In the genomic region with DNA sequence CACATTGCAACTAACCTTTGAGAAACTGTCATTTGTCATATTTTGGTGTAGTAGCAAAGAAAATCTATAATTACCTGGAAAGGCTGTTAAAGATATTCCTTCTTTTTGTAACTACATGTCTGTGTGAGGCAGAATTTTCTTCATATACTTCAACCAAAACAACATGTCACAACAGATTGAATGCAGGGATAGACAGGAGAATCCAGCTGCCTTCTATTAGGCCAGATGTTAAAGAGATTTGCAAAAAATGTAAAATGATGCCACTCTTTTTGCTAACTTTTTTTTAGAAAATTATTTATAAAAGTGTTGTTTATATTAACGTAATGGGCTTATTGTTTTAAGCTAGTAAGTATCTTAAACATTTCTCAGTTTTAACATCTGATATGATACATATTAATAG, we compare ENCODE assay signal across 24 cellular contexts. TPM values are rescaled to one million over a fixed set of nuclear protein-coding genes. Genes with fewer than 3 reads are reported as not detected.
DNase-seq lines count a peak whose midpoint lies in the region; ATAC-seq, FAIRE-seq and TF ChIP-seq lines count a peak whose summit lies in the region.
"Had no signal": no experiment of that assay in that cellular context is flagged by ENCODE, and none has a peak within 500 bp of the region (broad histone marks: within the 10 kb centered on the region; RNA-seq: fewer than 3 reads in every experiment).

No MANE protein-coding gene starts in this region.

- no peak overlapping the region for H3K4me2 ChIP-seq in K562 (ENCODE audit: insufficient read depth, low read length)
- H3K4me2 ChIP-seq: smooth muscle cell had no signal

- POLR2A ChIA-PET in activated CD8-positive, alpha-beta T cell treated with anti-CD3 and anti-CD28 coated beads for 36 hours (lab: Charles Lee), result interaction anchor here (10.2 kb wide), 1 partner anchor 9 kb away, joined by 135 read pairs; a partner anchor contains a TSS
- POLR2A ChIA-PET in activated CD8-positive, alpha-beta T cell treated with anti-CD3 and anti-CD28 coated beads, Interleukin-2, amount 10 ng/mL, durations not matched to agents 7 days and 5 days (lab: Charles Lee), result interaction anchor here (10.0 kb wide), 1 partner anchor 9 kb away, joined by 77 read pairs; no protein-coding TSS in a partner anchor
- POLR2A ChIA-PET in K562 (lab: Yijun Ruan, JAX), result interaction anchor here (0.6 to 2.5 kb wide), 5 partner anchors 8 to 513 kb away, joined by 3 to 10 read pairs (median 3); no protein-coding TSS in a partner anchor

- no peak for ATAC-seq in activated CD8-positive, alpha-beta T cell treated with anti-CD3 and anti-CD28 coated beads for 36 hours
- ATAC-seq in activated CD8-positive, alpha-beta T cell treated with anti-CD3 and anti-CD28 coated beads, Interleukin-2, amount 10 ng/mL, durations not matched to agents 7 days and 5 days, result no peak
- ATAC-seq in K562 (no peak), GM18519 (IDR thresholded peaks at IDR 0.05; ENCODE audit: low FRiP score, unreplicated experiment) (no peak)
- ATAC-seq: heart right ventricle had no signal

- H3K27ac ChIP-seq in HL-60 (replicated peaks), result peak overlapping the region; percentile 97; the same call in 1 of the 2 replicates
- H3K27ac ChIP-seq in K562 (ENCODE audit: extremely low read depth, low read depth, low read length), result peak overlapping the region; percentile 6; the same call in 1 of the 3 replicates
- H3K27ac ChIP-seq in neutrophil, result peak overlapping the region; percentile 88

- H3K4me1 ChIP-seq in K562 (replicated peaks in 1 of 2; ENCODE audit: control insufficient read depth in 2 of 2, insufficient read depth in 2 of 2, low read length in 2 of 2), result peaks cover 38 to 53% of the 10 kb centered on the region in 2 experiments
- peaks cover 83 to 94% of the 10 kb centered on the region in 2 experiments for H3K4me1 ChIP-seq in neutrophil (ENCODE audit: control insufficient read depth in 1 of 2, insufficient read depth in 1 of 2, low read depth in 1 of 2, low read length in 1 of 2)

- H3K36me3 ChIP-seq in K562 (ENCODE audit: control insufficient read depth, insufficient read depth, low read length), result peaks cover 38% of the 10 kb centered on the region; the same call in 1 of the 3 replicates
- H3K36me3 ChIP-seq in neutrophil, result peaks cover 13% of the 10 kb centered on the region
- H3K36me3 ChIP-seq: suprapubic skin had no signal

- DNase-seq in activated CD8-positive, alpha-beta T cell treated with anti-CD3 and anti-CD28 coated beads for 36 hours, result no peak
- no peak for DNase-seq in activated CD8-positive, alpha-beta T cell treated with anti-CD3 and anti-CD28 coated beads, Interleukin-2, amount 10 ng/mL, durations not matched to agents 7 days and 5 days
- DNase-seq in HL-60 (ENCODE audit: low read depth in 1 of 2, low spot score in 1 of 2), result no peak
- no peak for DNase-seq in K562 (ENCODE audit: extremely low read depth in 1 of 4, low spot score in 3 of 4)
- no peak for DNase-seq in NCI-H345 treated with DMSO at 0.1 percent for 48 hours (lab: John Stamatoyannopoulos, UW; ENCODE audit: unreplicated experiment)
- no peak for DNase-seq in foreskin melanocyte
- DNase-seq: activated naive CD4-positive, alpha-beta T cell treated with anti-CD3 and anti-CD28 coated beads, Interleukin-2, amount 50 U/mL, for 16 hours; anterior cingulate cortex; cortex of kidney; H7; heart right ventricle; NCI-H1092 treated with DMSO at 0.1 percent for 48 hours; NCI-H2029; NCI-H82; nucleus accumbens; SHP77; stimulated activated CD4-positive, alpha-beta T cell treated with anti-CD3 and anti-CD28 coated beads, Interleukin-2, amount 100 ng/mL, for 24 hours had no signal

- no peaks in the 10 kb centered on the region for H3K9me3 Mint-ChIP-seq in activated CD8-positive, alpha-beta T cell treated with anti-CD3 and anti-CD28 coated beads for 36 hours
- no peaks in the 10 kb centered on the region for H3K9me3 Mint-ChIP-seq in activated CD8-positive, alpha-beta T cell treated with anti-CD3 and anti-CD28 coated beads, Interleukin-2, amount 10 ng/mL, durations not matched to agents 7 days and 5 days (ENCODE audit: insufficient read depth)

- H3K4me3 Mint-ChIP-seq in activated CD8-positive, alpha-beta T cell treated with anti-CD3 and anti-CD28 coated beads for 36 hours, result no peak overlapping the region
- no peak overlapping the region for H3K4me3 Mint-ChIP-seq in activated CD8-positive, alpha-beta T cell treated with anti-CD3 and anti-CD28 coated beads, Interleukin-2, amount 10 ng/mL, durations not matched to agents 7 days and 5 days
- H3K4me3 Mint-ChIP-seq: B cell had no signal

- CTCF ChIA-PET in activated CD8-positive, alpha-beta T cell treated with anti-CD3 and anti-CD28 coated beads for 36 hours (lab: Charles Lee), result interaction anchor here (0.7 to 20.2 kb wide), 7 partner anchors 5 to 116 kb away, joined by 3 to 480 read pairs (median 5); a partner anchor contains a TSS
- CTCF ChIA-PET in activated CD8-positive, alpha-beta T cell treated with anti-CD3 and anti-CD28 coated beads, Interleukin-2, amount 10 ng/mL, durations not matched to agents 7 days and 5 days (lab: Charles Lee), result interaction anchor here (1.2 to 17.2 kb wide), 3 partner anchors 6 to 44 kb away, joined by 4 to 381 read pairs (median 381); a partner anchor contains a TSS
- CTCF ChIA-PET in K562 (lab: Yijun Ruan, JAX; ENCODE audit: low intra/inter-chr PET ratio), result interaction anchor here (1.8 kb wide), 1 partner anchor 8 kb away, joined by 5 read pairs; no protein-coding TSS in a partner anchor

- intact Hi-C loops in activated CD8-positive, alpha-beta T cell treated with anti-CD3 and anti-CD28 coated beads for 36 hours (cut with micrococcal nuclease), result no loop called here
- intact Hi-C loops in K562 (cut with micrococcal nuclease), result no loop called here

- no peak for TF ChIP-seq RAD21 in K562 (CRISPR knock-in tag; conservative IDR thresholded peaks at IDR 0.05 in 1 of 2, IDR thresholded peaks at IDR 0.05 in 1 of 2)

- H3K27me3 ChIP-seq in HL-60 (ENCODE audit: insufficient read depth, poor library complexity, severe bottlenecking) (no peaks in the 10 kb centered on the region), K562 (ENCODE audit: control insufficient read depth in 2 of 2, insufficient read depth in 2 of 2, low read length in 2 of 2) (no peaks in the 10 kb centered on the region), neutrophil (no peaks in the 10 kb centered on the region)
- H3K27me3 ChIP-seq: heart right ventricle, suprapubic skin had no signal

- no peak for TF ChIP-seq EP300 in K562 (IDR thresholded peaks at IDR 0.05; ENCODE audit: low read length)

- TF ChIP-seq CTCF in activated CD8-positive, alpha-beta T cell treated with anti-CD3 and anti-CD28 coated beads for 36 hours (IDR thresholded peaks at IDR 0.05), result no peak
- TF ChIP-seq CTCF in HL-60 (IDR thresholded peaks at IDR 0.05; ENCODE audit: insufficient read depth, low read length) (no peak), K562 (IDR thresholded peaks at IDR 0.05 in 2 of 3, conservative IDR thresholded peaks at IDR 0.05 in 1 of 3; ENCODE audit: insufficient read depth in 2 of 3, low read depth in 1 of 3, low read length in 3 of 3) (no peak), neutrophil (IDR thresholded peaks at IDR 0.05) (no peak)

- H3K79me2 ChIP-seq in K562 (ENCODE audit: control insufficient read depth, insufficient read depth, low read length), result peaks cover 70% of the 10 kb centered on the region

- 55% methylated on average over 1 of the region's 1 CpG for WGBS in K562 (ENCODE audit: insufficient coverage, low coverage, missing lambda C conversion rate)

- no peaks in the 10 kb centered on the region for H3K9me3 ChIP-seq in K562 (replicated peaks; ENCODE audit: control insufficient read depth, insufficient read depth, low read depth, low read length)
- no peaks in the 10 kb centered on the region for H3K9me3 ChIP-seq in neutrophil
- H3K9me3 ChIP-seq: heart right ventricle, suprapubic skin had no signal

- no peak overlapping the region for H3K9ac ChIP-seq in K562 (ENCODE audit: insufficient read depth in 1 of 2, low read depth in 2 of 2, low read length in 2 of 2)

- peaks cover 6% of the 10 kb centered on the region for H3K36me3 Mint-ChIP-seq in activated CD8-positive, alpha-beta T cell treated with anti-CD3 and anti-CD28 coated beads for 36 hours (ENCODE audit: low read depth)
- peaks cover 18% of the 10 kb centered on the region for H3K36me3 Mint-ChIP-seq in activated CD8-positive, alpha-beta T cell treated with anti-CD3 and anti-CD28 coated beads, Interleukin-2, amount 10 ng/mL, durations not matched to agents 7 days and 5 days (ENCODE audit: low read depth)

- in situ Hi-C loops in K562 (cut with MboI), result no loop called here

- peaks cover 4% of the 10 kb centered on the region for H3K9me1 ChIP-seq in K562 (ENCODE audit: control insufficient read depth, insufficient read depth, low read length)

- peaks cover 65% of the 10 kb centered on the region for H3K4me1 Mint-ChIP-seq in activated CD8-positive, alpha-beta T cell treated with anti-CD3 and anti-CD28 coated beads for 36 hours (ENCODE audit: low read depth)
- peaks cover 63% of the 10 kb centered on the region for H3K4me1 Mint-ChIP-seq in activated CD8-positive, alpha-beta T cell treated with anti-CD3 and anti-CD28 coated beads, Interleukin-2, amount 10 ng/mL, durations not matched to agents 7 days and 5 days (ENCODE audit: low read depth)

- BruUV-seq in K562 (replicated peaks; lab: Mats Ljungman, UMichigan), result no TSS peak

- no peaks in the 10 kb centered on the region for H3K27me3 Mint-ChIP-seq in activated CD8-positive, alpha-beta T cell treated with anti-CD3 and anti-CD28 coated beads for 36 hours
- no peaks in the 10 kb centered on the region for H3K27me3 Mint-ChIP-seq in activated CD8-positive, alpha-beta T cell treated with anti-CD3 and anti-CD28 coated beads, Interleukin-2, amount 10 ng/mL, durations not matched to agents 7 days and 5 days (ENCODE audit: low read depth)
- H3K27me3 Mint-ChIP-seq: B cell had no signal

- H3K27ac Mint-ChIP-seq in activated CD8-positive, alpha-beta T cell treated with anti-CD3 and anti-CD28 coated beads for 36 hours, result peak overlapping the region; percentile 95
- H3K27ac Mint-ChIP-seq in activated CD8-positive, alpha-beta T cell treated with anti-CD3 and anti-CD28 coated beads, Interleukin-2, amount 10 ng/mL, durations not matched to agents 7 days and 5 days, result no peak overlapping the region
- H3K27ac Mint-ChIP-seq: B cell had no signal

- peaks cover 5% of the 10 kb centered on the region; the same call in 1 of the 2 replicates for H4K20me1 ChIP-seq in K562 (replicated peaks; ENCODE audit: control insufficient read depth, insufficient read depth, low read length)

- H2AFZ ChIP-seq in K562 (ENCODE audit: low read depth, low read length), result no peak overlapping the region

- TF ChIP-seq POLR2A in K562 (conservative IDR thresholded peaks at IDR 0.05), result no peak

- FAIRE-seq in K562 (lab: Jason Lieb, UNC), result no peak
- FAIRE-seq: HTR-8/SVneo had no signal

- no peak overlapping the region for H3K4me3 ChIP-seq in HL-60 (replicated peaks; ENCODE audit: insufficient read depth, low read length)
- no peak overlapping the region for H3K4me3 ChIP-seq in K562
- no peak overlapping the region for H3K4me3 ChIP-seq in neutrophil (ENCODE audit: low read depth in 1 of 2, low read length in 1 of 2)
- H3K4me3 ChIP-seq: heart right ventricle, smooth muscle cell, suprapubic skin had no signal

RNA-seq across cellular contexts. Expression of a gene that starts 12.7 kb away (rescaled TPM):
- total RNA-seq in activated CD8-positive, alpha-beta T cell treated with anti-CD3 and anti-CD28 coated beads for 36 hours, result 10 to 100 TPM; 94.4 to 94.9 TPM
- total RNA-seq in activated CD8-positive, alpha-beta T cell treated with anti-CD3 and anti-CD28 coated beads, Interleukin-2, amount 10 ng/mL, durations not matched to agents 7 days and 5 days, result 100 to 1,000 TPM; 151 to 152 TPM
- total RNA-seq in K562 (2011; cell fraction: chromatin; rRNA removed; ENCODE audit: low replicate concordance), result 71.0 and 248 TPM in 2 replicates
- 153 and 166 TPM in 2 replicates for total RNA-seq in K562 (2011; cell fraction: nucleolus; rRNA removed)
- 88.0 and 98.6 TPM in 2 replicates for total RNA-seq in K562 (2011; cell fraction: nucleoplasm; rRNA removed)
- total RNA-seq in K562 (2014; rRNA removed) (78.5 and 108 TPM in 2 replicates), K562 (2014; rRNA removed; fragmentation: Illumina TruSeq; extraction: Trizol) (10.9 and 13.6 TPM in 2 replicates), K562 (2015; rRNA removed; fragmentation: Illumina TruSeq; extraction: Trizol) (44.2 and 47.5 TPM in 2 replicates), K562 (2021) (87.8 and 100 TPM in 2 replicates)
- polyA plus RNA-seq in K562 (2011; rRNA removed) (28.2 and 49.4 TPM in 2 replicates), K562 (2014; fragmentation: Illumina TruSeq; extraction: Trizol) (48.8 and 66.2 TPM in 2 replicates), K562 (2014; fragmentation: Nextera tagmentation; extraction: Ambion mirVana) (under 1 TPM; 0.51 to 0.71 TPM), K562 (2014; rRNA removed) (73.5 and 77.9 TPM in 2 replicates)
- 55.4 and 121 TPM in 2 replicates for polyA plus RNA-seq in K562 (2011; cell fraction: cytosol; rRNA removed)
- polyA plus RNA-seq in K562 (2011; cell fraction: nucleus; rRNA removed), result 203 and 295 TPM in 2 replicates
- polyA plus RNA-seq in K562 (2012), result 64.0 and 103 TPM in 2 replicates
- 18.5 and 28.5 TPM in 2 replicates for polyA minus RNA-seq in K562 (2011; rRNA and poly(A)+ RNA removed)
- polyA minus RNA-seq in K562 (2011; cell fraction: cytosol; rRNA and poly(A)+ RNA removed), result 53.9 and 65.8 TPM in 2 replicates
- polyA minus RNA-seq in K562 (2011; cell fraction: nucleus; rRNA and poly(A)+ RNA removed), result 59.1 and 64.5 TPM in 2 replicates

RNA-seq across cellular contexts. Expression of a gene that starts 21.5 kb away (rescaled TPM):
- 1 to 10 TPM; 4.2 to 4.9 TPM for total RNA-seq in activated CD8-positive, alpha-beta T cell treated with anti-CD3 and anti-CD28 coated beads for 36 hours
- 1 to 10 TPM; 6.9 to 7.4 TPM for total RNA-seq in activated CD8-positive, alpha-beta T cell treated with anti-CD3 and anti-CD28 coated beads, Interleukin-2, amount 10 ng/mL, durations not matched to agents 7 days and 5 days
- 91.4 and 271 TPM in 2 replicates for total RNA-seq in K562 (2011; cell fraction: chromatin; rRNA removed; ENCODE audit: low replicate concordance)
- 402 and 460 TPM in 2 replicates for total RNA-seq in K562 (2011; cell fraction: nucleolus; rRNA removed)
- total RNA-seq in K562 (2011; cell fraction: nucleoplasm; rRNA removed), result 333 and 334 TPM in 2 replicates
- total RNA-seq in K562 (2014; rRNA removed) (478 and 553 TPM in 2 replicates), K562 (2014; rRNA removed; fragmentation: Illumina TruSeq; extraction: Trizol) (91.5 and 123 TPM in 2 replicates), K562 (2015; rRNA removed; fragmentation: Illumina TruSeq; extraction: Trizol) (269 and 279 TPM in 2 replicates), K562 (2021) (396 and 429 TPM in 2 replicates)
- polyA plus RNA-seq in K562 (2011; rRNA removed) (343 and 350 TPM in 2 replicates), K562 (2014; fragmentation: Illumina TruSeq; extraction: Trizol) (661 and 667 TPM in 2 replicates), K562 (2014; fragmentation: Nextera tagmentation; extraction: Ambion mirVana) (10 to 100 TPM; 20.7 to 61.7 TPM), K562 (2014; rRNA removed) (700 and 703 TPM in 2 replicates)
- 540 and 788 TPM in 2 replicates for polyA plus RNA-seq in K562 (2011; cell fraction: cytosol; rRNA removed)
- 206 and 271 TPM in 2 replicates for polyA plus RNA-seq in K562 (2011; cell fraction: nucleus; rRNA removed)
- 413 and 460 TPM in 2 replicates for polyA plus RNA-seq in K562 (2012)
- 33.7 and 59.6 TPM in 2 replicates for polyA minus RNA-seq in K562 (2011; rRNA and poly(A)+ RNA removed)
- 108 and 146 TPM in 2 replicates for polyA minus RNA-seq in K562 (2011; cell fraction: cytosol; rRNA and poly(A)+ RNA removed)
- polyA minus RNA-seq in K562 (2011; cell fraction: nucleus; rRNA and poly(A)+ RNA removed), result 24.1 and 38.4 TPM in 2 replicates

RNA-seq across cellular contexts. Expression of a gene that starts 31.6 kb away (rescaled TPM):
- total RNA-seq in activated CD8-positive, alpha-beta T cell treated with anti-CD3 and anti-CD28 coated beads for 36 hours, result not detected
- under 1 TPM; 0.37 TPM for total RNA-seq in activated CD8-positive, alpha-beta T cell treated with anti-CD3 and anti-CD28 coated beads, Interleukin-2, amount 10 ng/mL, durations not matched to agents 7 days and 5 days
- 1.0 and 3.7 TPM in 2 replicates for total RNA-seq in K562 (2011; cell fraction: chromatin; rRNA removed; ENCODE audit: low replicate concordance)
- total RNA-seq in K562 (2011; cell fraction: nucleolus; rRNA removed), result 1.6 and 4.0 TPM in 2 replicates
- 1.2 TPM in 2 replicates for total RNA-seq in K562 (2011; cell fraction: nucleoplasm; rRNA removed)
- 0.73 and 1.3 TPM in 2 replicates for total RNA-seq in K562 (2014; rRNA removed)
- 0.19 and 0.22 TPM in 2 replicates for total RNA-seq in K562 (2014; rRNA removed; fragmentation: Illumina TruSeq; extraction: Trizol)
- total RNA-seq in K562 (2015; rRNA removed; fragmentation: Illumina TruSeq; extraction: Trizol), result 0.22 and 0.49 TPM in 2 replicates
- total RNA-seq in K562 (2021), result 0.89 and 1.0 TPM in 2 replicates
- polyA plus RNA-seq in K562 (2011; rRNA removed), result 0.62 and 0.74 TPM in 2 replicates
- 0.84 and 2.3 TPM in 2 replicates for polyA plus RNA-seq in K562 (2011; cell fraction: cytosol; rRNA removed)
- polyA plus RNA-seq in K562 (2011; cell fraction: nucleus; rRNA removed), result 0.60 and 1.5 TPM in 2 replicates
- polyA plus RNA-seq in K562 (2012), result 0.35 and 0.68 TPM in 2 replicates
- polyA plus RNA-seq in K562 (2014; fragmentation: Illumina TruSeq; extraction: Trizol), result 0.40 and 0.76 TPM in 2 replicates
- polyA plus RNA-seq in K562 (2014; fragmentation: Nextera tagmentation; extraction: Ambion mirVana), result not detected
- polyA plus RNA-seq in K562 (2014; rRNA removed), result 0.33 and 0.58 TPM in 2 replicates
- polyA minus RNA-seq in K562 (2011; rRNA and poly(A)+ RNA removed), result 0.42 and 1.1 TPM in 2 replicates
- 1.6 TPM in 1 of 2 replicates, not detected in the other for polyA minus RNA-seq in K562 (2011; cell fraction: cytosol; rRNA and poly(A)+ RNA removed)
- polyA minus RNA-seq in K562 (2011; cell fraction: nucleus; rRNA and poly(A)+ RNA removed), result 0.89 and 2.6 TPM in 2 replicates
- total RNA-seq: ureter had no signal

Comparison
In these comparisons a context has a peak if more than half of its experiments do, and no peak if none do; other contexts are left out.
1. H3K27ac ChIP-seq: peak in every context shown above with its lines; median percentile 97 in HL-60; 88 in neutrophil; 6 in K562.
2. RNA of a gene that starts 21.5 kb away (total RNA-seq): 91.4 to 553 TPM in K562; 6.9 to 7.4 TPM in activated CD8-positive, alpha-beta T cell treated with anti-CD3 and anti-CD28 coated beads, Interleukin-2, amount 10 ng/mL, durations not matched to agents 7 days and 5 days and 4.2 to 4.9 TPM in activated CD8-positive, alpha-beta T cell treated with anti-CD3 and anti-CD28 coated beads for 36 hours; every median in the first group is over 10 times any median in the second.